8 cellular contexts compared by ENCODE assay signal in genomic region chr17:72726936-72727335, GRCh38.
DNase-seq lines count a peak whose midpoint lies in the region; ATAC-seq and TF ChIP-seq lines count a peak whose summit lies in the region.

No MANE protein-coding gene starts in this region.

- H3K9me3 Mint-ChIP-seq in HFFc6 = no peaks in the 10 kb centered on the region

- no peak overlapping the region for H2BK120ac ChIP-seq in neuronal stem cell (ENCODE audit: low read depth, low read length)

- peak; percentile 94 for ATAC-seq in GM21619 (IDR thresholded peaks at IDR 0.05; ENCODE audit: unreplicated experiment)

- H3K4ac ChIP-seq in neuronal stem cell (ENCODE audit: low read length) = no peak overlapping the region

- H3K36me3 ChIP-seq in Karpas-422 (ENCODE audit: insufficient read depth, low read length) (peaks cover 12% of the 10 kb centered on the region; the same call in 1 of the 2 replicates), neuronal stem cell (replicated peaks in 1 of 2; ENCODE audit: control insufficient read depth in 2 of 2, insufficient read depth in 2 of 2, low read length in 2 of 2) (no peaks in the 10 kb centered on the region), HAP-1 (replicated peaks) (no peaks in the 10 kb centered on the region)

- H2AFZ ChIP-seq in Karpas-422 (ENCODE audit: low read length) (no peak overlapping the region), neuronal stem cell (ENCODE audit: low read length) (peak overlapping the region; percentile 56)

- no peaks in the 10 kb centered on the region for H3K9me3 ChIP-seq in Karpas-422 (ENCODE audit: low read length)
- H3K9me3 ChIP-seq in neuronal stem cell (replicated peaks in 1 of 2; ENCODE audit: control insufficient read depth in 2 of 2, insufficient read depth in 1 of 2, low read depth in 1 of 2, low read length in 2 of 2) = no peaks in the 10 kb centered on the region
- no peaks in the 10 kb centered on the region for H3K9me3 ChIP-seq in HAP-1

- H3K27me3 ChIP-seq in Karpas-422 (ENCODE audit: low read length) (no peaks in the 10 kb centered on the region), neuronal stem cell (ENCODE audit: control insufficient read depth in 3 of 3, insufficient read depth in 3 of 3, low read depth in 1 of 3, low read length in 3 of 3) (no peaks in the 10 kb centered on the region), HAP-1 (ENCODE audit: low read depth) (no peaks in the 10 kb centered on the region)

- TF ChIP-seq CTCF in GM13976 (IDR thresholded peaks at IDR 0.05; ENCODE audit: borderline replicate concordance, control extremely low read depth, extremely low read depth, insufficient read depth, missing control alignments) (no peak), HFFc6 (IDR thresholded peaks at IDR 0.05) (no peak)

- H3K9ac ChIP-seq in Karpas-422 (ENCODE audit: low read length) (peak overlapping the region; percentile 48), neuronal stem cell (ENCODE audit: low read depth, low read length, poor library complexity) (no peak overlapping the region)

- in situ Hi-C loops in GM13976 (cut with MboI; ENCODE audit: low sequenced_read_pairs, unreplicated experiment) = loop anchor here (10.0 to 25.0 kb wide), 3 partner anchors 458 to 635 kb away; no protein-coding TSS in a partner anchor
- in situ Hi-C loops in HAP-1 (cut with MboI; ENCODE audit: low sequenced_read_pairs) = loop anchor here (5.0 to 25.0 kb wide), 4 partner anchors 162 to 645 kb away; partner anchors contain the start of gene COG1

- peaks cover 4% of the 10 kb centered on the region; the same call in 1 of the 2 replicates for H3K36me3 Mint-ChIP-seq in HFFc6 (ENCODE audit: low read depth)

- H3K4me1 ChIP-seq in Karpas-422 (ENCODE audit: low read length) (peaks cover 29% of the 10 kb centered on the region), neuronal stem cell (ENCODE audit: control insufficient read depth in 2 of 2, insufficient read depth in 1 of 2, low read depth in 1 of 2, low read length in 2 of 2) (peaks cover 2 to 7% of the 10 kb centered on the region in 2 donors), HAP-1 (peaks cover 4% of the 10 kb centered on the region; the same call in 1 of the 2 replicates)

- no peak overlapping the region for H4K91ac ChIP-seq in neuronal stem cell (ENCODE audit: low read depth, low read length, poor library complexity)

- H3K9me2 ChIP-seq in Karpas-422 (replicated peaks; ENCODE audit: insufficient read depth, low read length) = no peaks in the 10 kb centered on the region

- H3K4me2 ChIP-seq in Karpas-422 (ENCODE audit: low read depth, low read length, poor library complexity, severe bottlenecking) = peak overlapping the region; percentile 66
- no peak overlapping the region for H3K4me2 ChIP-seq in neuronal stem cell (ENCODE audit: insufficient read depth, low read length, poor library complexity, severe bottlenecking)

- H3K79me1 ChIP-seq in neuronal stem cell (ENCODE audit: low read depth, low read length) = no peaks in the 10 kb centered on the region

- H3K18ac ChIP-seq in neuronal stem cell (ENCODE audit: low read length) = no peak overlapping the region

- peak overlapping the region; percentile 85 for H3K27ac ChIP-seq in Karpas-422 (ENCODE audit: low read length)
- no peak overlapping the region for H3K27ac ChIP-seq in neuronal stem cell (replicated peaks; ENCODE audit: low read length)

- no peak overlapping the region for H2BK5ac ChIP-seq in neuronal stem cell (ENCODE audit: low read length)

- no peak overlapping the region for H2BK15ac ChIP-seq in neuronal stem cell (ENCODE audit: low read length)

- H3K4me1 Mint-ChIP-seq in HFFc6 (ENCODE audit: low read depth) = peaks cover 44% of the 10 kb centered on the region

- WGBS in neuronal stem cell (ENCODE audit: extremely low coverage in 2 of 2, insufficient read length in 2 of 2, insufficient replicate concordance in 1 of 2), 2 donors = no CpG with 5 or more reads among the region's 9 CpGs

- H3K27ac Mint-ChIP-seq in HFFc6 = no peak overlapping the region

- no peaks in the 10 kb centered on the region for H4K20me1 ChIP-seq in Karpas-422 (ENCODE audit: insufficient read depth, low read depth, low read length)

- H2AK5ac ChIP-seq in neuronal stem cell (ENCODE audit: low read depth, low read length) = no peak overlapping the region

- no peak overlapping the region for H3K4me3 Mint-ChIP-seq in HFFc6

- no peak overlapping the region for H3K14ac ChIP-seq in neuronal stem cell (ENCODE audit: low read length)

- no peak overlapping the region for H4K8ac ChIP-seq in neuronal stem cell (ENCODE audit: low read depth, low read length)

- peak overlapping the region; percentile 59 for H2BK12ac ChIP-seq in neuronal stem cell (ENCODE audit: low read length)

- DNase-seq in GM13976 (ENCODE audit: low spot score) = peak; percentile 78
- peak; percentile 86 for DNase-seq in Karpas-422
- DNase-seq in activated CD8-positive, alpha-beta memory T cell treated with anti-CD3 and anti-CD28 coated beads, Interleukin-2, amount 50 U/mL, for 48 hours = peak; percentile 61
- DNase-seq in neuronal stem cell (ENCODE audit: low spot score) = no peak
- DNase-seq in HFFc6 = no peak
- DNase-seq in HAP-1 (ENCODE audit: low spot score in 2 of 2) = no peak
- DNase-seq in iPS-NIHi7 (ENCODE audit: extremely low spot score) = no peak

- H3K79me2 ChIP-seq in Karpas-422 (ENCODE audit: low read length) = no peaks in the 10 kb centered on the region

- H3K23ac ChIP-seq in neuronal stem cell (ENCODE audit: low read depth, low read length, poor library complexity) = no peak overlapping the region

- peaks cover 3% of the 10 kb centered on the region for H3K27me3 Mint-ChIP-seq in HFFc6 (ENCODE audit: insufficient read depth)

- H3K4me3 ChIP-seq in Karpas-422 (ENCODE audit: low read length) (peak overlapping the region; percentile 47), neuronal stem cell (ENCODE audit: low read length in 2 of 2) (no peak overlapping the region), HAP-1 (no peak overlapping the region)

Comparison
In these comparisons a context has a peak if more than half of its experiments do, and no peak if none do; other contexts are left out.
1. DNase-seq: peak in GM13976 (single experiment), Karpas-422 (single experiment) and activated CD8-positive, alpha-beta memory T cell treated with anti-CD3 and anti-CD28 coated beads, Interleukin-2, amount 50 U/mL, for 48 hours (single experiment); none in neuronal stem cell (single experiment), HFFc6 (single experiment), HAP-1 (0 of 2) and iPS-NIHi7 (single experiment).